Comparison of ENCODE assay signal across 4 cellular contexts in the genomic region with DNA sequence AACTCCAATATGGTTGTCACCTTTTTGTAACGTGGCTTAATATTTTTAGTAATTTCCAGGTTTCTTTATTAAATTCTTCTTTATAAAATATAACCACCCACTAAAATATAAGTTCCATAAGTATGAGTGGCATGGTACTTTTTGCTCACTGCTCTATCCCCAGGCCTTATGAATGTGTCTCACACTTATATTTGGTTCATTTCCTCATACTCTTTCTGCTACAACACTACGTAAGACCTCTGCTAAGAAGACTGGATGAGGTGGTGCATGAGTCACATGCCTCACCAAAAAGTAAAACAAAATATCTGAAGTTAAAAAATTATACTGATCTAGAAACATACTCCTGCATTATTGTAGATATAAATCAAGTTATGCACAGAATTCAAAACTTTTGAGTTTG.
"Had no signal": no experiment of that assay in that cellular context is flagged by ENCODE, and none has a peak within 500 bp of the region (broad histone marks: within the 10 kb centered on the region; RNA-seq: fewer than 3 reads in every experiment).

No MANE protein-coding gene starts in this region.

- DNase-seq: H9, HCEC 1CT, KBM-7 had no signal

- H3K4me3 ChIP-seq: GM23338 had no signal
